Comparison of ENCODE assay signal across 21 cellular contexts in genomic region chr4:153490985-153491483, GRCh38. TPM values are rescaled to one million over a fixed set of nuclear protein-coding genes. Genes with fewer than 3 reads are reported as not detected.
DNase-seq lines count a peak whose midpoint lies in the region; ATAC-seq and TF ChIP-seq lines count a peak whose summit lies in the region.
"Had no signal": no experiment of that assay in that cellular context is flagged by ENCODE, and none has a peak within 500 bp of the region (broad histone marks: within the 10 kb centered on the region; RNA-seq: fewer than 3 reads in every experiment).

No MANE protein-coding gene starts in this region.

- POLR2A ChIA-PET in CD4-positive, alpha-beta memory T cell (lab: Charles Lee; ENCODE audit: partially characterized antibody): interaction anchor here (17.3 to 19.4 kb wide), 2 partner anchors 16 to 27 kb away, joined by 236 to 546 read pairs; partner anchors contain the start of gene TMEM131L
- POLR2A ChIA-PET in activated B cell treated with CpG ODN at 0.5 μM for 24 hours (lab: Charles Lee): interaction anchor here (0.7 to 1.5 kb wide), 5 partner anchors 19 to 98 kb away, joined by 3 to 6 read pairs (median 5); no protein-coding TSS in a partner anchor

- H3K27ac Mint-ChIP-seq in CD4-positive, alpha-beta memory T cell: peak overlapping the region; percentile 25 to 98 (median 89)
- H3K27ac Mint-ChIP-seq in activated B cell treated with CpG ODN at 0.5 μM for 24 hours: peak overlapping the region; percentile 79
- H3K27ac Mint-ChIP-seq in memory B cell: peak overlapping the region; percentile 93

- no peak overlapping the region for H3K4me3 ChIP-seq in CD4-positive, alpha-beta memory T cell (ENCODE audit: low read length in 2 of 2)
- peak overlapping the region; percentile 80 for H3K4me3 ChIP-seq in GM12864 (ENCODE audit: low read depth, low read length)
- H3K4me3 ChIP-seq: transverse colon had no signal

- peaks cover 66 to 94% (median 78%) of the 10 kb centered on the region in 4 donors for H3K4me1 Mint-ChIP-seq in CD4-positive, alpha-beta memory T cell
- peaks cover 94% of the 10 kb centered on the region for H3K4me1 Mint-ChIP-seq in activated B cell treated with CpG ODN at 0.5 μM for 24 hours
- peaks cover 65% of the 10 kb centered on the region for H3K4me1 Mint-ChIP-seq in memory B cell

- H3K9me3 ChIP-seq in CD4-positive, alpha-beta memory T cell (ENCODE audit: control insufficient read depth in 1 of 2, low read length in 2 of 2): no peaks in the 10 kb centered on the region
- H3K9me3 ChIP-seq: transverse colon had no signal

- no peak for TF ChIP-seq CTCF in GM12864 (IDR thresholded peaks at IDR 0.05; ENCODE audit: low read depth, low read length, missing control alignments)
- no peak for TF ChIP-seq CTCF in activated B cell treated with CpG ODN at 0.5 μM for 24 hours (IDR thresholded peaks at IDR 0.05)
- TF ChIP-seq CTCF in GM20000 (IDR thresholded peaks at IDR 0.05; ENCODE audit: extremely low read depth, missing control alignments): no peak

- no peaks in the 10 kb centered on the region for H3K36me3 ChIP-seq in CD4-positive, alpha-beta memory T cell (ENCODE audit: insufficient read depth, low read length)
- H3K36me3 ChIP-seq: brain microvascular endothelial cell, transverse colon had no signal

- no peaks in the 10 kb centered on the region for H3K27me3 ChIP-seq in CD4-positive, alpha-beta memory T cell (ENCODE audit: insufficient read depth, low read length)
- H3K27me3 ChIP-seq: brain microvascular endothelial cell, transverse colon had no signal

- H3K27me3 Mint-ChIP-seq in CD4-positive, alpha-beta memory T cell: peaks cover 0 to 2% of the 10 kb centered on the region in 2 donors
- no peaks in the 10 kb centered on the region for H3K27me3 Mint-ChIP-seq in activated B cell treated with CpG ODN at 0.5 μM for 24 hours
- H3K27me3 Mint-ChIP-seq in memory B cell: no peaks in the 10 kb centered on the region

- H3K36me3 Mint-ChIP-seq in CD4-positive, alpha-beta memory T cell: peaks cover 0 to 36% of the 10 kb centered on the region in 2 donors
- H3K36me3 Mint-ChIP-seq in activated B cell treated with CpG ODN at 0.5 μM for 24 hours (ENCODE audit: low read depth): peaks cover 54% of the 10 kb centered on the region
- peaks cover 10% of the 10 kb centered on the region for H3K36me3 Mint-ChIP-seq in memory B cell

- CTCF ChIA-PET in CD4-positive, alpha-beta memory T cell (lab: Charles Lee; ENCODE audit: partially characterized antibody): interaction anchor here (0.7 to 5.5 kb wide), 7 partner anchors 13 to 951 kb away, joined by 3 to 43 read pairs (median 3); partner anchors contain the start of gene TMEM131L
- CTCF ChIA-PET in activated B cell treated with CpG ODN at 0.5 μM for 24 hours (lab: Charles Lee): no interaction called here

- no peaks in the 10 kb centered on the region for H3K9me3 Mint-ChIP-seq in CD4-positive, alpha-beta memory T cell
- no peaks in the 10 kb centered on the region for H3K9me3 Mint-ChIP-seq in activated B cell treated with CpG ODN at 0.5 μM for 24 hours
- no peaks in the 10 kb centered on the region for H3K9me3 Mint-ChIP-seq in memory B cell
- H3K9me3 Mint-ChIP-seq: CD14-positive monocyte had no signal

- H3K4me3 Mint-ChIP-seq in CD4-positive, alpha-beta memory T cell: peak overlapping the region; percentile 53 to 92 (median 79)
- H3K4me3 Mint-ChIP-seq in activated B cell treated with CpG ODN at 0.5 μM for 24 hours (peak overlapping the region; percentile 78), memory B cell (peak overlapping the region; percentile 81)
- H3K4me3 Mint-ChIP-seq: CD14-positive monocyte had no signal

- ATAC-seq in activated B cell treated with CpG ODN at 0.5 μM for 24 hours (ENCODE audit: low read depth): no peak
- no peak for ATAC-seq in memory B cell (ENCODE audit: low read depth)
- ATAC-seq in GM21447 (IDR thresholded peaks at IDR 0.05; ENCODE audit: unreplicated experiment): no peak
- ATAC-seq: sciatic nerve had no signal

- H3K4me1 ChIP-seq in CD4-positive, alpha-beta memory T cell (ENCODE audit: insufficient read depth, low read length): peaks cover 97% of the 10 kb centered on the region

- intact Hi-C loops in CD4-positive, alpha-beta memory T cell (cut with micrococcal nuclease): no loop called here
- intact Hi-C loops in activated B cell treated with CpG ODN at 0.5 μM for 24 hours (cut with micrococcal nuclease): no loop called here

- DNase-seq in CD4-positive, alpha-beta memory T cell: no peak
- DNase-seq in GM12864 (ENCODE audit: low read depth) (no peak), activated B cell treated with CpG ODN at 0.5 μM for 24 hours (no peak), memory B cell (ENCODE audit: low spot score in 2 of 2) (no peak), GM20000 (ENCODE audit: low spot score) (no peak), SKM-1 (lab: John Stamatoyannopoulos, UW; ENCODE audit: unreplicated experiment) (no peak), NCI-H146 (lab: John Stamatoyannopoulos, UW) (no peak)
- DNase-seq: activated CD4-positive, CD25-positive, alpha-beta regulatory T cell treated with anti-CD3 and anti-CD28 coated beads, Interleukin-2, amount 50 U/mL, for 72 hours; activated effector memory CD4-positive, alpha-beta T cell treated with anti-CD3 and anti-CD28 coated beads, Interleukin-2, amount 50 U/mL, for 16 hours; brain microvascular endothelial cell; EL; mesenchymal stem cell; NCI-H1105; NCI-H2171 treated with DMSO at 0.1 percent for 48 hours; nucleus accumbens; stimulated activated CD4-positive, alpha-beta T cell treated with anti-CD3 and anti-CD28 coated beads, Interleukin-2, amount 100 ng/mL, for 24 hours; transverse colon had no signal

- H3K27ac ChIP-seq in CD4-positive, alpha-beta memory T cell (ENCODE audit: low read depth, low read length): peak overlapping the region; percentile 88
- H3K27ac ChIP-seq: brain microvascular endothelial cell, KMS-11, transverse colon had no signal

RNA-seq across cellular contexts. Expression of gene TMEM131L, which starts 24.9 kb away (rescaled TPM):
- 10 to 100 TPM; 62.5 to 65.6 TPM for total RNA-seq in CD4-positive, alpha-beta memory T cell
- 10 to 100 TPM; 20.8 to 43.8 TPM for polyA plus RNA-seq in CD4-positive, alpha-beta memory T cell
- total RNA-seq in activated B cell treated with CpG ODN at 0.5 μM for 24 hours: 170 and 193 TPM in 2 replicates
